Comparison of ENCODE assay signal across 8 cellular contexts in the genomic region with DNA sequence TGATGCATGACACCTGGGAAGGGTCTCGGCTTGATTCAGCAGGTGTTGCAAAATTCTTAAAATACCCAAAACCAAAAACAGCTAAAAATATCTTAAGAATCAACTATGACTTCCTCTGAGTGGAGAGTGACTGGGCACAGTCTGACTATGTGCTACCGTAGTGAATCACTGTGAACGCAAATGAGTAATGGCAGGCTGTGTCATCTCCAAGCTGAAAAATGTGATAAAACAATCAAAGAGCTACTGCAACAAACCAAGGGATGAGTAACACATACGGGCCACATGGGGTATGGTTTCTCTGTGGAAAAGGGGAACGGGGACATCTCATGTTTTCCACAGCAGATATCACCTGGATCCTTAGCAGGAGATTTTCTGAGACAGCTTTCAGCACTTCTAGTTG.
DNase-seq lines count a peak whose midpoint lies in the region; ATAC-seq and TF ChIP-seq lines count a peak whose summit lies in the region.

No MANE protein-coding gene starts in this region.

- TF ChIP-seq CTCF in choroid plexus epithelial cell (conservative IDR thresholded peaks at IDR 0.05; ENCODE audit: low read depth, low read length) (no peak), tibial nerve (IDR thresholded peaks at IDR 0.05) (no peak), uterus (IDR thresholded peaks at IDR 0.05) (no peak)

- H3K27me3 ChIP-seq in tibial nerve (no peaks in the 10 kb centered on the region), uterus (no peaks in the 10 kb centered on the region)

- WGBS in tibial nerve, 2 donors, result 77 to 78% methylated on average over 5 of the region's 5 CpGs

- TF ChIP-seq POLR2A in tibial nerve (IDR thresholded peaks at IDR 0.05) (no peak), uterus (IDR thresholded peaks at IDR 0.05) (no peak)

- H3K36me3 ChIP-seq in tibial nerve (no peaks in the 10 kb centered on the region), uterus (no peaks in the 10 kb centered on the region)

- DNase-seq in CD1c-positive myeloid dendritic cell (ENCODE audit: extremely low spot score), result peak; percentile 20
- DNase-seq in choroid plexus epithelial cell (ENCODE audit: low read depth), result peak; percentile 64
- no peak for DNase-seq in tibial nerve (ENCODE audit: low spot score in 2 of 2)
- no peak for DNase-seq in GM19240 (ENCODE audit: insufficient read length, low spot score)
- DNase-seq in NCI-H2107 (lab: John Stamatoyannopoulos, UW), result no peak
- DNase-seq in uterus, result no peak

- ATAC-seq in GM19351 (IDR thresholded peaks at IDR 0.05; ENCODE audit: unreplicated experiment) (peak; percentile 74), HG03460 (IDR thresholded peaks at IDR 0.05; ENCODE audit: unreplicated experiment) (peak; percentile 67)

- H3K4me1 ChIP-seq in tibial nerve, result no peaks in the 10 kb centered on the region
- no peaks in the 10 kb centered on the region for H3K4me1 ChIP-seq in uterus

- H3K4me3 ChIP-seq in choroid plexus epithelial cell (ENCODE audit: low read depth, low read length) (no peak overlapping the region), tibial nerve (no peak overlapping the region), uterus (no peak overlapping the region)

- H3K9me3 ChIP-seq in tibial nerve (no peaks in the 10 kb centered on the region), uterus (no peaks in the 10 kb centered on the region)

- intact Hi-C loops in uterus (cut with DNase I; ENCODE audit: low total_unique reads), result no loop called here

- TF ChIP-seq EP300 in tibial nerve (IDR thresholded peaks at IDR 0.05), result no peak

- no peak overlapping the region for H3K27ac ChIP-seq in tibial nerve
- H3K27ac ChIP-seq in uterus, result no peak overlapping the region

Comparison
In these comparisons a context has a peak if more than half of its experiments do, and no peak if none do; other contexts are left out.
1. DNase-seq: peak in CD1c-positive myeloid dendritic cell (single experiment) and choroid plexus epithelial cell (single experiment); none in tibial nerve (0 of 2), GM19240 (single experiment), NCI-H2107 (single experiment) and uterus (0 of 2).